Comparison of ENCODE assay signal across 30 cellular contexts in the genomic region with DNA sequence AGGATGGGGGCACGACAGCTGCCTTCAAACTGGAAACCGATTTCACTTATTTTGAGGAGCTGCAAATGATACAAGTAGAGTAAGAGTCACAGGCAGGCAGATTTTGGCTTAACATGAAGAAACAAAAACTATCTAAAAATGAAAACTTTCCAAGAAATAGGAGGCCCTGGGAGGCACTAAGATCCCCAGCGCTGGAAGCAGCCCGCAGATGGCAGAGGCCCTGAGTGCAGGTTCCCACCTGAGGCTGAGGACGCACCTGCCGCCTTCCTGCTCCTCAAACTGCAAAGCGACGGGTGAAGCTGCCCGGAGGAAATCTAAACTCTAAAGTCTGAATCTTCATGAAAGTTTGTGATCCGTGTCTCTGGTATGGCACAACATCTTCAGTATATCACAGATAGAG.
"Had no signal": no experiment of that assay in that cellular context is flagged by ENCODE, and none has a peak within 500 bp of the region (broad histone marks: within the 10 kb centered on the region; RNA-seq: fewer than 3 reads in every experiment).

No MANE protein-coding gene starts in this region.

- H3K27ac ChIP-seq: adrenal gland, body of pancreas, breast epithelium, RWPE1 had no signal

- H3K4me3 ChIP-seq: adrenal gland, body of pancreas, breast epithelium, K562 had no signal

- H3K4me1 ChIP-seq: adrenal gland had no signal

- H3K36me3 ChIP-seq: breast epithelium had no signal

- ATAC-seq: activated CD8-positive, alpha-beta T cell treated with anti-CD3 and anti-CD28 coated beads for 36 hours; activated naive CD4-positive, alpha-beta T cell treated with anti-CD3 and anti-CD28 coated beads, Interleukin-2, amount 50 U/mL, for 72 hours; body of pancreas; K562; PC-3; Right ventricle myocardium inferior; SK-N-SH treated with all-trans-retinoic acid at 6 μM for 48 hours; T-cell had no signal

- DNase-seq: activated CD4-positive, alpha-beta T cell treated with anti-CD3 and anti-CD28 coated beads, Interleukin-2, amount 10 ng/mL, durations not matched to agents 24 days and 14 days; activated CD4-positive, alpha-beta T cell treated with anti-CD3 and anti-CD28 coated beads, Interleukin-2, amount 50 U/mL, for 4 hours; activated CD8-positive, alpha-beta T cell treated with anti-CD3 and anti-CD28 coated beads for 36 hours; activated gamma-delta T cell treated with Interleukin-2 at 50 U/mL for 16 hours; activated naive CD4-positive, alpha-beta T cell treated with anti-CD3 and anti-CD28 coated beads for 36 hours; activated T-cell treated with anti-CD3 and anti-CD28 coated beads, Interleukin-2, amount 50 U/mL, for 1 hour; body of pancreas; caudate nucleus; cerebellar nuclear complex; NCI-H1105; NCI-H1417 treated with DMSO at 0.1 percent for 48 hours; NCI-H187 treated with DMSO at 0.1 percent for 48 hours; NCI-H2081 treated with DMSO at 0.1 percent for 48 hours; NCI-H226; NCI-H446 treated with DMSO at 0.1 percent for 48 hours; NCI-H524; NCI-H69; NCI-H82; PC-3; SIG-M5; T-cell; T-helper 2 cell; T-helper 9 cell had no signal

- H3K27me3 ChIP-seq: adrenal gland, body of pancreas, breast epithelium had no signal

- H3K9me3 ChIP-seq: adrenal gland, body of pancreas, breast epithelium had no signal
